ENCODE assay signal across 8 cellular contexts in the genomic region with DNA sequence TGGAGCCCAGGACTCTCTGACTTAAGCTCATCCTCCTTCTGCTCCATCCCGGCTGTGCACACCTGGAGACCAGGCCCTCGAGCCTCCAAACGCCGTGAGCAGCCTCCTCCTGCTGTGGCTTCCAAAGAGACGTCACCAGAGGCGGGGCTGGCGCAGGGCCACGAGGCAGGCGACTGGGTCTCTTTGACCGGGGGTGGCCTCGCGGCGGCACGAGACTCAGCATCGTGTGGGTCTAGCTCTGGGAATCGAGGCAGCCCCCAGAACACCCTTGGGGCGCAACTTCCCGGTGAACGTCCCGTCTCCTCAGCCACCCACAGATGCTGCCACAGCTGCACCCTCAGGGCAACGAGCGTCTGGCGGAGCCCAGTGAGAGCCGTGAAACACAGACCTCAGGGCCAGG. TPM values are rescaled to one million over a fixed set of nuclear protein-coding genes. Genes with fewer than 3 reads are reported as not detected.
DNase-seq lines count a peak whose midpoint lies in the region; ATAC-seq and TF ChIP-seq lines count a peak whose summit lies in the region.

No MANE protein-coding gene starts in this region.

- no peak overlapping the region for H3K27ac ChIP-seq in coronary artery

- CTCF ChIA-PET in activated CD4-positive, alpha-beta memory T cell treated with anti-CD3 and anti-CD28 coated beads for 36 hours (lab: Charles Lee), result interaction anchor here (0.7 to 2.3 kb wide), 9 partner anchors 9 to 350 kb away, joined by 3 to 7 read pairs (median 3); no protein-coding TSS in a partner anchor

- H3K27me3 Mint-ChIP-seq in activated CD4-positive, alpha-beta memory T cell treated with anti-CD3 and anti-CD28 coated beads for 36 hours, result no peaks in the 10 kb centered on the region

- peaks cover 78% of the 10 kb centered on the region for H3K4me1 Mint-ChIP-seq in activated CD4-positive, alpha-beta memory T cell treated with anti-CD3 and anti-CD28 coated beads for 36 hours (ENCODE audit: low read depth)

- peak overlapping the region; percentile 77 for H3K4me3 Mint-ChIP-seq in activated CD4-positive, alpha-beta memory T cell treated with anti-CD3 and anti-CD28 coated beads for 36 hours

- peaks cover 16% of the 10 kb centered on the region for H3K36me3 Mint-ChIP-seq in activated CD4-positive, alpha-beta memory T cell treated with anti-CD3 and anti-CD28 coated beads for 36 hours

- no peaks in the 10 kb centered on the region for H3K9me3 Mint-ChIP-seq in activated CD4-positive, alpha-beta memory T cell treated with anti-CD3 and anti-CD28 coated beads for 36 hours

- intact Hi-C loops in activated CD4-positive, alpha-beta memory T cell treated with anti-CD3 and anti-CD28 coated beads for 36 hours (cut with micrococcal nuclease), result loop anchor here (1.0 to 5.0 kb wide), 3 partner anchors 38 to 157 kb away; no protein-coding TSS in a partner anchor
- intact Hi-C loops in left cardiac atrium (cut with DNase I), result no loop called here

- no peak for TF ChIP-seq CTCF in coronary artery (IDR thresholded peaks at IDR 0.05)

- peak; percentile 51 for DNase-seq in NCI-H1092 treated with DMSO at 0.1 percent for 48 hours (lab: John Stamatoyannopoulos, UW)
- peak; percentile 51 for DNase-seq in activated CD4-positive, alpha-beta memory T cell treated with anti-CD3 and anti-CD28 coated beads for 36 hours
- peak; percentile 51 for DNase-seq in left cardiac atrium
- DNase-seq in stimulated activated CD8-positive, alpha-beta memory T cell treated with anti-CD3 and anti-CD28 coated beads, Interleukin-4, amount 100 ng/mL, for 48 hours, result peak; percentile 69
- no peak for DNase-seq in coronary artery (ENCODE audit: low spot score)
- no peak for DNase-seq in middle frontal gyrus (ENCODE audit: extremely low spot score, low spot score)
- DNase-seq in hippocampal formation (lab: John Stamatoyannopoulos, UW), result no peak

- POLR2A ChIA-PET in activated CD4-positive, alpha-beta memory T cell treated with anti-CD3 and anti-CD28 coated beads for 36 hours (lab: Charles Lee), result no interaction called here

- no peak for ATAC-seq in left cardiac atrium
- ATAC-seq in GM19395 (IDR thresholded peaks at IDR 0.05; ENCODE audit: unreplicated experiment), result no peak

- no peak overlapping the region for H3K4me3 ChIP-seq in coronary artery

- H3K27ac Mint-ChIP-seq in activated CD4-positive, alpha-beta memory T cell treated with anti-CD3 and anti-CD28 coated beads for 36 hours, result peak overlapping the region; percentile 88

RNA-seq across cellular contexts. Expression of a gene that starts 22.8 kb away (rescaled TPM):
- 10 to 100 TPM; 45.9 to 49.3 TPM for total RNA-seq in activated CD4-positive, alpha-beta memory T cell treated with anti-CD3 and anti-CD28 coated beads for 36 hours
- 10 to 100 TPM; 19.9 to 20.1 TPM for total RNA-seq in left cardiac atrium

Comparison
In these comparisons a context has a peak if more than half of its experiments do, and no peak if none do; other contexts are left out.
1. DNase-seq: peak in NCI-H1092 treated with DMSO at 0.1 percent for 48 hours (single experiment), activated CD4-positive, alpha-beta memory T cell treated with anti-CD3 and anti-CD28 coated beads for 36 hours (single experiment), left cardiac atrium (single experiment) and stimulated activated CD8-positive, alpha-beta memory T cell treated with anti-CD3 and anti-CD28 coated beads, Interleukin-4, amount 100 ng/mL, for 48 hours (single experiment); none in coronary artery (single experiment), middle frontal gyrus (single experiment) and hippocampal formation (0 of 2).